ENCODE assay signal across 1 cellular context in the genomic region with DNA sequence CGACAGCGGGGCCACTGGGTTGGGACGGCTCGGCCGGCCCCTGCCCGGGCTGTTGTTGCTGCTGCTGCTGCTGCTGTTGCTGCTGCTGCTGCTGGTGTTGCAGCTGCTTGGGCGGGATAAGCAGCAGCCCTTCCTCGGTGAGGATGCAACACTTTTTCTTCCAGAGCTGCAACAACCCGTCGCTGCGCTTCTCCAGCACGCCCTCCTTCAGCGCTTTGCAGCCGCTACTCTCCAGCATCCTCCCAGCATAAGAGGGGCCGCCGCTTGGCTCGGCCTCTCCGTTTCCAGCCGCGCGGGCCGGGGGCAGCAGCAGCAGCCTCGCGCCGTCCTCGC.
A peak's percentile ranks its signal among the peaks of the same experiment; 100 is the strongest.
TF ChIP-seq lines count a peak whose summit lies in the region.

No MANE protein-coding gene starts in this region.

TF ChIP-seq in HCT116, 20 proteins besides CTCF, POLR2A, EP300 and RAD21 (continued from another document):
- TF ChIP-seq REST (IDR thresholded peaks at IDR 0.05; ENCODE audit: low read depth), result no peak
- no peak for TF ChIP-seq ZFX (IDR thresholded peaks at IDR 0.05)
- TF ChIP-seq CEBPB (IDR thresholded peaks at IDR 0.05; ENCODE audit: low read depth), result 0 out of 2 replicates have a peak, but pooled peaks have one; percentile 14
- TF ChIP-seq POLR2AphosphoS5 (IDR thresholded peaks at IDR 0.05; ENCODE audit: low read depth, low read length), result peak; percentile 68
- TF ChIP-seq FOSL1 (IDR thresholded peaks at IDR 0.05; ENCODE audit: low read depth), result no peak
- TF ChIP-seq, protein P1, sequence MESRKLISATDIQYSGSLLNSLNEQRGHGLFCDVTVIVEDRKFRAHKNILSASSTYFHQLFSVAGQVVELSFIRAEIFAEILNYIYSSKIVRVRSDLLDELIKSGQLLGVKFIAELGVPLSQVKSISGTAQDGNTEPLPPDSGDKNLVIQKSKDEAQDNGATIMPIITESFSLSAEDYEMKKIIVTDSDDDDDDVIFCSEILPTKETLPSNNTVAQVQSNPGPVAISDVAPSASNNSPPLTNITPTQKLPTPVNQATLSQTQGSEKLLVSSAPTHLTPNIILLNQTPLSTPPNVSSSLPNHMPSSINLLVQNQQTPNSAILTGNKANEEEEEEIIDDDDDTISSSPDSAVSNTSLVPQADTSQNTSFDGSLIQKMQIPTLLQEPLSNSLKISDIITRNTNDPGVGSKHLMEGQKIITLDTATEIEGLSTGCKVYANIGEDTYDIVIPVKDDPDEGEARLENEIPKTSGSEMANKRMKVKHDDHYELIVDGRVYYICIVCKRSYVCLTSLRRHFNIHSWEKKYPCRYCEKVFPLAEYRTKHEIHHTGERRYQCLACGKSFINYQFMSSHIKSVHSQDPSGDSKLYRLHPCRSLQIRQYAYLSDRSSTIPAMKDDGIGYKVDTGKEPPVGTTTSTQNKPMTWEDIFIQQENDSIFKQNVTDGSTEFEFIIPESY (IDR thresholded peaks at IDR 0.05; ENCODE audit: extremely low read depth, insufficient replicate concordance, low read length), result no peak
- TF ChIP-seq SRF (IDR thresholded peaks at IDR 0.05; ENCODE audit: low read depth), result no peak
- no peak for TF ChIP-seq ELF1 (IDR thresholded peaks at IDR 0.05; ENCODE audit: borderline replicate concordance, low read depth)
TF ChIP-seq in HCT116: peak in this region for 2.
